24 cellular contexts compared by ENCODE assay signal in the genomic region with DNA sequence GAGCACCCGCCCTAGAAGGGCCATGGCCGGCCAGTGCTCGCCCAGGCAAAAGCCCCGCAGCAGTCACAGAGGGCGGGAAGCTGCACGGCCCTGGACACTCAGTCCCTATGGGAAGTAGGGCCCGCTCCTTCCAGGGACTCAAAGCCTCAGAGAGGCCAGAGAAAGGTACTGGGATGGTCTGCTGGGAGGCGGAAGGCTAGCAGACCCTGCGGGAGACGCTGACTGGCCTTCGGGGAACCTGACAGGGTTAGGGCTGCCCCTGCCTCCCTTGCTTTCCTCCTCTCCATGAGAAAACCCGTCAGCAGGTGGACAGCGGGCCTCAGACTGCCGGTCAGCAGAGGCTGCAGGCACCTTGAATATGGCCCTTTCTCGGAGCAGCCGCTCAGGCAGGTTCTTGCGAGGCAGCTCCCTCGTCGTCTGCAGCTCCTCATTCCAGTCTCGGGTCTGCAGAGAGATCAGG. TPM values are rescaled to one million over a fixed set of nuclear protein-coding genes. Genes with fewer than 3 reads are reported as not detected.
DNase-seq lines count a peak whose midpoint lies in the region; ATAC-seq, FAIRE-seq and TF ChIP-seq lines count a peak whose summit lies in the region.
"Had no signal": no experiment of that assay in that cellular context is flagged by ENCODE, and none has a peak within 500 bp of the region (broad histone marks: within the 10 kb centered on the region; RNA-seq: fewer than 3 reads in every experiment).

No MANE protein-coding gene starts in this region.

- no peaks in the 10 kb centered on the region for H3K27me3 Mint-ChIP-seq in mesothelial cell of epicardium (ENCODE audit: low read depth)
- H3K27me3 Mint-ChIP-seq: activated naive CD8-positive, alpha-beta T cell treated with anti-CD3 and anti-CD28 coated beads, Interleukin-2, amount 50 U/mL, for 24 hours had no signal

- peak; percentile 17 for DNase-seq in activated CD4-positive, CD25-positive, alpha-beta regulatory T cell treated with anti-CD3 and anti-CD28 coated beads, Interleukin-2, amount 50 U/mL, for 72 hours
- DNase-seq in activated CD4-positive, CD25-positive, alpha-beta regulatory T cell (lab: John Stamatoyannopoulos, UW) = no peak
- DNase-seq in GM12892 (ENCODE audit: insufficient read length) = peak; percentile 24
- peak in 4 of 7 donors; percentile 0 to 22 (median 16) for DNase-seq in adrenal gland
- peak; percentile 6 to 27 (median 10) for DNase-seq in ovary
- no peak for DNase-seq in CD1c-positive myeloid dendritic cell (ENCODE audit: extremely low spot score)
- DNase-seq in mesothelial cell of epicardium (ENCODE audit: low spot score in 2 of 2, unreplicated experiment in 2 of 2) = no peak
- DNase-seq: activated CD4-positive, alpha-beta T cell treated with anti-CD3 and anti-CD28 coated beads, Interleukin-2, amount 50 U/mL, for 1 hour; activated naive CD8-positive, alpha-beta T cell treated with anti-CD3 and anti-CD28 coated beads, Interleukin-2, amount 50 U/mL, for 24 hours; CD8-positive, alpha-beta T cell; GDM1; Karpas-422; left ventricle myocardium superior; MV-4-11; NCI-H2171; NCI-H524; transverse colon had no signal

- TF ChIP-seq EP300 in ovary (IDR thresholded peaks at IDR 0.05) = no peak

- H3K4me1 ChIP-seq in adrenal gland (replicated peaks in 1 of 2) (peaks cover 15% of the 10 kb centered on the region in 2 donors), ovary (ENCODE audit: insufficient read depth) (no peaks in the 10 kb centered on the region)
- H3K4me1 ChIP-seq: body of pancreas, transverse colon had no signal

- TF ChIP-seq POLR2A in GM12892 (IDR thresholded peaks at IDR 0.05; ENCODE audit: low read depth, low read length) = no peak; the same call in 1 of the 2 replicates
- no peak for TF ChIP-seq POLR2A in adrenal gland (IDR thresholded peaks at IDR 0.05)
- no peak for TF ChIP-seq POLR2A in ovary (IDR thresholded peaks at IDR 0.05)

- no peaks in the 10 kb centered on the region for H3K4me1 Mint-ChIP-seq in mesothelial cell of epicardium
- H3K4me1 Mint-ChIP-seq: activated naive CD8-positive, alpha-beta T cell treated with anti-CD3 and anti-CD28 coated beads, Interleukin-2, amount 50 U/mL, for 24 hours had no signal

- ATAC-seq in HG02642 (IDR thresholded peaks at IDR 0.05; ENCODE audit: poor library complexity, unreplicated experiment) = no peak
- ATAC-seq: activated naive CD8-positive, alpha-beta T cell treated with anti-CD3 and anti-CD28 coated beads, Interleukin-2, amount 50 U/mL, for 24 hours; body of pancreas; CD8-positive, alpha-beta T cell; left ventricle myocardium superior had no signal

- H3K27ac ChIP-seq in adrenal gland (no peak overlapping the region), ovary (no peak overlapping the region)
- H3K27ac ChIP-seq: 22Rv1, body of pancreas, epithelial cell of prostate, SK-N-MC, transverse colon had no signal

- 90 to 97% (median 91%) methylated on average over 10 to 20 of the region's 20 CpGs for WGBS in adrenal gland, 4 donors
- WGBS in ovary, 3 donors = 88 to 89% (median 88%) methylated on average over 16 to 20 of the region's 20 CpGs

- intact Hi-C loops in adrenal gland (cut with DNase I) (no loop called here), ovary (cut with DNase I) (loop anchor here in 1 of 4 donors (10.0 kb wide), 1 partner anchor 105 kb away; a partner anchor contains a TSS)

- H3K27me3 ChIP-seq in adrenal gland (no peaks in the 10 kb centered on the region), ovary (no peaks in the 10 kb centered on the region)
- H3K27me3 ChIP-seq: body of pancreas, transverse colon had no signal

- H3K9me3 ChIP-seq in adrenal gland (replicated peaks in 1 of 3) = no peaks in the 10 kb centered on the region
- H3K9me3 ChIP-seq in ovary = no peaks in the 10 kb centered on the region
- H3K9me3 ChIP-seq: body of pancreas, transverse colon had no signal

- no peak for TF ChIP-seq CTCF in adrenal gland (IDR thresholded peaks at IDR 0.05)
- TF ChIP-seq CTCF in ovary (IDR thresholded peaks at IDR 0.05) = no peak
- no peak for TF ChIP-seq CTCF in mesothelial cell of epicardium (IDR thresholded peaks at IDR 0.05; ENCODE audit: unreplicated experiment)

- no peak overlapping the region for H3K4me3 Mint-ChIP-seq in mesothelial cell of epicardium
- H3K4me3 Mint-ChIP-seq: activated naive CD8-positive, alpha-beta T cell treated with anti-CD3 and anti-CD28 coated beads, Interleukin-2, amount 50 U/mL, for 24 hours; CD8-positive, alpha-beta T cell; T-helper 1 cell treated with Interleukin-12 subunit alpha and Interleukin-12 subunit beta and Interleukin-4 antibody, amounts not matched to agents 30 μg/mL and 1 μg/mL, for 36 hours had no signal

- no peaks in the 10 kb centered on the region for H3K36me3 Mint-ChIP-seq in mesothelial cell of epicardium

- H3K4me3 ChIP-seq in adrenal gland (no peak overlapping the region), ovary (no peak overlapping the region)
- H3K4me3 ChIP-seq: body of pancreas, SK-N-MC, transverse colon had no signal

- no peak overlapping the region for H3K27ac Mint-ChIP-seq in mesothelial cell of epicardium
- H3K27ac Mint-ChIP-seq: activated naive CD8-positive, alpha-beta T cell treated with anti-CD3 and anti-CD28 coated beads, Interleukin-2, amount 50 U/mL, for 24 hours; CD8-positive, alpha-beta T cell; T-helper 1 cell treated with Interleukin-12 subunit alpha and Interleukin-12 subunit beta and Interleukin-4 antibody, amounts not matched to agents 30 μg/mL and 1 μg/mL, for 36 hours had no signal

- no peak for FAIRE-seq in GM12892 (lab: Jason Lieb, UNC)
- FAIRE-seq: H1 had no signal

- H3K36me3 ChIP-seq in adrenal gland (replicated peaks in 1 of 2) = peaks cover 0 to 87% of the 10 kb centered on the region in 2 donors
- no peaks in the 10 kb centered on the region for H3K36me3 ChIP-seq in ovary

- H3K9me3 Mint-ChIP-seq in mesothelial cell of epicardium = no peaks in the 10 kb centered on the region
- H3K9me3 Mint-ChIP-seq: activated naive CD8-positive, alpha-beta T cell treated with anti-CD3 and anti-CD28 coated beads, Interleukin-2, amount 50 U/mL, for 24 hours; CD8-positive, alpha-beta T cell; T-helper 1 cell treated with Interleukin-12 subunit alpha and Interleukin-12 subunit beta and Interleukin-4 antibody, amounts not matched to agents 30 μg/mL and 1 μg/mL, for 36 hours had no signal

RNA-seq across cellular contexts. Expression of a gene that starts 11.5 kb away (rescaled TPM):
- 27.1 TPM for polyA plus RNA-seq in GM12892 (2012; ENCODE audit: missing spikeins)
- total RNA-seq in adrenal gland (100 to 1,000 TPM; 116 to 191 (median 135) TPM), ovary (10 to 100 TPM; 19.6 to 57.9 (median 46.6) TPM), mesothelial cell of epicardium (46.6 to 49.9 TPM (median 46.9 TPM) in 3 replicates)
- polyA plus RNA-seq in adrenal gland (100 to 1,000 TPM in 2 of 3 donors, 10 to 100 TPM in 1; 57.6 to 118 (median 109) TPM), ovary (10 to 100 TPM; 11.5 to 19.6 TPM)

RNA-seq across cellular contexts. Expression of a gene that starts 49.4 kb away (rescaled TPM):
- not detected for polyA plus RNA-seq in GM12892 (2012; ENCODE audit: missing spikeins)
- total RNA-seq in adrenal gland (1 to 10 TPM in 1 of 8 donors, under 1 TPM in 4, not detected in 3; 0.10 to 1.5 (median 0.17) TPM), ovary (1 to 10 TPM in 1 of 7 donors, under 1 TPM in 6; 0.08 to 1.1 (median 0.24) TPM), mesothelial cell of epicardium (0.47 to 0.62 TPM (median 0.58 TPM) in 3 replicates)
- polyA plus RNA-seq in adrenal gland (1 to 10 TPM in 1 of 3 donors, under 1 TPM in 2; 0.59 to 4.7 (median 0.77) TPM), ovary (under 1 TPM; 0.07 TPM)

Comparison
In these comparisons a context has a peak if more than half of its experiments do, and no peak if none do; other contexts are left out.
1. DNase-seq: peak in activated CD4-positive, CD25-positive, alpha-beta regulatory T cell treated with anti-CD3 and anti-CD28 coated beads, Interleukin-2, amount 50 U/mL, for 72 hours (single experiment), GM12892 (single experiment), adrenal gland (4 of 7) and ovary (5 of 5); none in activated CD4-positive, CD25-positive, alpha-beta regulatory T cell (0 of 4), CD1c-positive myeloid dendritic cell (single experiment) and mesothelial cell of epicardium (0 of 2).